14 cellular contexts compared by ENCODE assay signal in the genomic region with DNA sequence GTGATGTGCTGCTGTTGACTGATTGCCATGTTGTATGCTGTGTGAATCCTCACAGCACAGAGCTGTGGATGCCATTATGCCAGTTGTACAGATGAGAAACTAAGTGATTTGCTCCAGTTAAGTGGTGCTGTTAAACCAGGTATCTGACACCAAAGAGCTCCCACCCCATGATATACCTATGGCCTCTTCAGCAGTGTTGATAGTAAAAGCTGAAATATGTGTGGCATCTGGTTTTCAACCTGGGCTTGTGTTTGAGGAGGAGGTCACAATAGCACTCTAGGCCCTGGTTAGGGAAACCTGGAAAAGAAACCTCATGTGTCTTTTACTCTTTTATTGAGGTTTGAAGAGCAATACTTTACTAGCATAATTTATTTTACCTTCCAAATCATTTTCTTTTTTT. TPM values are rescaled to one million over a fixed set of nuclear protein-coding genes. Genes with fewer than 3 reads are reported as not detected.
DNase-seq lines count a peak whose midpoint lies in the region; TF ChIP-seq lines count a peak whose summit lies in the region.
"Had no signal": no experiment of that assay in that cellular context is flagged by ENCODE, and none has a peak within 500 bp of the region (broad histone marks: within the 10 kb centered on the region; RNA-seq: fewer than 3 reads in every experiment).

No MANE protein-coding gene starts in this region.

- peak overlapping the region; percentile 48 for H3K27ac ChIP-seq in VCaP
- H3K27ac ChIP-seq in temporal lobe (ENCODE audit: low read depth, low read length) = peak overlapping the region; percentile 4
- H3K27ac ChIP-seq: 22Rv1, PC-9 had no signal

- DNase-seq in NCI-H2171 treated with DMSO at 0.1 percent for 48 hours (lab: John Stamatoyannopoulos, UW) = peak; percentile 16
- DNase-seq in NCI-H2171 (lab: John Stamatoyannopoulos, UW) = no peak
- peak; percentile 50 for DNase-seq in islet precursor cell
- no peak for DNase-seq in OCI-M1 (lab: John Stamatoyannopoulos, UW)
- no peak for DNase-seq in retina
- no peak for DNase-seq in cortex of kidney (lab: John Stamatoyannopoulos, UW)
- DNase-seq: CD8-positive, alpha-beta T cell; H9; NCI-H1930; NCI-H526 treated with DMSO at 0.1 percent for 48 hours; PC-9 had no signal

- no peak for TF ChIP-seq CTCF in VCaP (conservative IDR thresholded peaks at IDR 0.05)

RNA-seq across cellular contexts. Expression of gene RAD54L2, which starts 21.4 kb away (rescaled TPM):
- total RNA-seq in temporal lobe = 22.6 TPM

Comparison
In these comparisons a context has a peak if more than half of its experiments do, and no peak if none do; other contexts are left out.
1. DNase-seq: peak in NCI-H2171 treated with DMSO at 0.1 percent for 48 hours (single experiment) and islet precursor cell (single experiment); none in NCI-H2171 (single experiment), OCI-M1 (single experiment), retina (single experiment) and cortex of kidney (single experiment).